ENCODE assay signal across 8 cellular contexts in genomic region chr7:151342811-151343210, GRCh38. TPM values are rescaled to one million over a fixed set of nuclear protein-coding genes. Genes with fewer than 3 reads are reported as not detected.
DNase-seq lines count a peak whose midpoint lies in the region; ATAC-seq and TF ChIP-seq lines count a peak whose summit lies in the region.

No MANE protein-coding gene starts in this region.

- intact Hi-C loops in CD8-positive, alpha-beta T cell (cut with DNase I, micrococcal nuclease): loop anchor here (5.0 to 10.0 kb wide), 5 partner anchors 111 to 1471 kb away; partner anchors contain the start of genes ATP6V0E2 (in 1 of the 2), CHPF2 (in 1 of the 2) and GALNT11 (in 1 of the 2)

- no peak for DNase-seq in CD8-positive, alpha-beta T cell
- no peak for DNase-seq in chondrocyte (ENCODE audit: low spot score)
- DNase-seq in osteoblast (ENCODE audit: insufficient read length, low spot score, missing footprints): peak; percentile 92
- no peak for DNase-seq in NCI-H82 treated with DMSO at 0.1 percent for 48 hours (lab: John Stamatoyannopoulos, UW; ENCODE audit: unreplicated experiment)
- DNase-seq in A172 (ENCODE audit: low spot score): no peak
- DNase-seq in NCI-H774 (lab: John Stamatoyannopoulos, UW): no peak

- no peaks in the 10 kb centered on the region for H3K27me3 ChIP-seq in CD8-positive, alpha-beta T cell (ENCODE audit: insufficient read depth, low read length)
- H3K27me3 ChIP-seq in Loucy (ENCODE audit: insufficient read depth, low read length, poor library complexity, severe bottlenecking) (no peaks in the 10 kb centered on the region), osteoblast (ENCODE audit: insufficient read depth, low read length) (no peaks in the 10 kb centered on the region)

- POLR2A ChIA-PET in CD8-positive, alpha-beta T cell (lab: Charles Lee): interaction anchor here (1.6 kb wide), 1 partner anchor 8 kb away, joined by 19 read pairs; no protein-coding TSS in a partner anchor

- peaks cover 9% of the 10 kb centered on the region for H3K9me3 Mint-ChIP-seq in CD8-positive, alpha-beta T cell
- no peaks in the 10 kb centered on the region for H3K9me3 Mint-ChIP-seq in chondrocyte (ENCODE audit: low read depth)

- peak overlapping the region; percentile 72 for H3K27ac ChIP-seq in CD8-positive, alpha-beta T cell (ENCODE audit: low read depth, low read length)
- H3K27ac ChIP-seq in osteoblast (ENCODE audit: low read depth, low read length): peak overlapping the region; percentile 51

- peak overlapping the region; percentile 82 for H3K4me3 ChIP-seq in CD8-positive, alpha-beta T cell (ENCODE audit: low read depth, low read length)
- H3K4me3 ChIP-seq in Loucy (ENCODE audit: low read length, poor library complexity, severe bottlenecking) (peak overlapping the region; percentile 84), osteoblast (ENCODE audit: insufficient read depth, low read length) (peak overlapping the region; percentile 88)

- peak overlapping the region; percentile 85 for H3K9ac ChIP-seq in Loucy (ENCODE audit: low read depth, low read length, poor library complexity, severe bottlenecking)

- CTCF ChIA-PET in CD8-positive, alpha-beta T cell (lab: Charles Lee): interaction anchor here (0.8 to 3.0 kb wide), 5 partner anchors 9 to 36 kb away, joined by 3 to 18 read pairs (median 3); no protein-coding TSS in a partner anchor

- peaks cover 40% of the 10 kb centered on the region for H3K4me1 Mint-ChIP-seq in CD8-positive, alpha-beta T cell (ENCODE audit: low read depth)
- H3K4me1 Mint-ChIP-seq in chondrocyte (ENCODE audit: low read depth): peaks cover 16% of the 10 kb centered on the region

- H2AFZ ChIP-seq in Loucy (ENCODE audit: low read length): no peak overlapping the region
- H2AFZ ChIP-seq in osteoblast (ENCODE audit: low read length): no peak overlapping the region

- H3K4me2 ChIP-seq in Loucy (ENCODE audit: low read depth, low read length, poor library complexity, severe bottlenecking): peak overlapping the region; percentile 90
- H3K4me2 ChIP-seq in osteoblast (ENCODE audit: insufficient read depth, low read length): peak overlapping the region; percentile 86

- H3K9me2 ChIP-seq in Loucy (replicated peaks; ENCODE audit: low read depth, low read length): no peaks in the 10 kb centered on the region

- peak overlapping the region; percentile 92 for H3K27ac Mint-ChIP-seq in CD8-positive, alpha-beta T cell
- H3K27ac Mint-ChIP-seq in chondrocyte (ENCODE audit: unreplicated experiment): no peak overlapping the region

- no peak for TF ChIP-seq CTCF in CD8-positive, alpha-beta T cell (IDR thresholded peaks at IDR 0.05)
- TF ChIP-seq CTCF in Loucy (conservative IDR thresholded peaks at IDR 0.05; ENCODE audit: low read length) (no peak), chondrocyte (IDR thresholded peaks at IDR 0.05) (no peak), osteoblast (IDR thresholded peaks at IDR 0.05; ENCODE audit: extremely low read depth, low read depth, low read length) (peak; percentile 18)

- H4K20me1 ChIP-seq in Loucy (ENCODE audit: insufficient read depth, low read length, poor library complexity, severe bottlenecking) (peaks cover 19% of the 10 kb centered on the region), osteoblast (ENCODE audit: insufficient read depth, low read length) (peaks cover 4% of the 10 kb centered on the region)

- H3K36me3 ChIP-seq in CD8-positive, alpha-beta T cell (ENCODE audit: insufficient read depth, low read length): peaks cover 13% of the 10 kb centered on the region
- peaks cover 10% of the 10 kb centered on the region; the same call in 1 of the 2 replicates for H3K36me3 ChIP-seq in Loucy (ENCODE audit: insufficient read depth, low read length)
- H3K36me3 ChIP-seq in osteoblast (ENCODE audit: insufficient read depth, low read length): peaks cover 21% of the 10 kb centered on the region

- no peaks in the 10 kb centered on the region for H3K9me3 ChIP-seq in CD8-positive, alpha-beta T cell (ENCODE audit: low read length)
- H3K9me3 ChIP-seq in Loucy (ENCODE audit: insufficient read depth, low read depth, low read length) (no peaks in the 10 kb centered on the region), osteoblast (ENCODE audit: low read depth, low read length) (no peaks in the 10 kb centered on the region)

- H3K79me2 ChIP-seq in Loucy (ENCODE audit: insufficient read depth, low read length): peaks cover 33% of the 10 kb centered on the region
- peaks cover 18% of the 10 kb centered on the region for H3K79me2 ChIP-seq in osteoblast (ENCODE audit: insufficient read depth, low read length)

- peaks cover 23% of the 10 kb centered on the region for H3K4me1 ChIP-seq in CD8-positive, alpha-beta T cell (ENCODE audit: insufficient read depth, low read length)
- H3K4me1 ChIP-seq in Loucy (ENCODE audit: insufficient read depth, low read length, poor library complexity, severe bottlenecking) (peaks cover 14% of the 10 kb centered on the region), osteoblast (ENCODE audit: insufficient read depth, low read length) (peaks cover 10% of the 10 kb centered on the region)

- peaks cover 32% of the 10 kb centered on the region for H3K36me3 Mint-ChIP-seq in CD8-positive, alpha-beta T cell
- H3K36me3 Mint-ChIP-seq in chondrocyte (ENCODE audit: low read depth): peaks cover 9% of the 10 kb centered on the region

- peaks cover 9% of the 10 kb centered on the region; the same call in 1 of the 2 replicates for H3F3A ChIP-seq in Loucy (ENCODE audit: low read depth)

- H3K4me3 Mint-ChIP-seq in CD8-positive, alpha-beta T cell: peak overlapping the region; percentile 88
- H3K4me3 Mint-ChIP-seq in chondrocyte (ENCODE audit: unreplicated experiment): peak overlapping the region; percentile 75

- H3K27me3 Mint-ChIP-seq in CD8-positive, alpha-beta T cell (ENCODE audit: low read depth): no peaks in the 10 kb centered on the region
- no peaks in the 10 kb centered on the region for H3K27me3 Mint-ChIP-seq in chondrocyte (ENCODE audit: low read depth)

- no peak for ATAC-seq in CD8-positive, alpha-beta T cell
- ATAC-seq in HG03025 (IDR thresholded peaks at IDR 0.05; ENCODE audit: low FRiP score, unreplicated experiment): no peak

RNA-seq across cellular contexts. Expression of gene NUB1, which starts 1.2 kb away (rescaled TPM):
- total RNA-seq in CD8-positive, alpha-beta T cell: 10 to 100 TPM; 78.4 to 81.2 TPM
- total RNA-seq in chondrocyte: 47.3 to 61.7 TPM (median 50.3 TPM) in 3 replicates
- 48.9 and 50.7 TPM in 2 replicates for total RNA-seq in osteoblast
- 48.5 and 58.0 TPM in 2 replicates for total RNA-seq in A172 (2014; rRNA removed; shearing (Covaris generic))
